In the genomic region with DNA sequence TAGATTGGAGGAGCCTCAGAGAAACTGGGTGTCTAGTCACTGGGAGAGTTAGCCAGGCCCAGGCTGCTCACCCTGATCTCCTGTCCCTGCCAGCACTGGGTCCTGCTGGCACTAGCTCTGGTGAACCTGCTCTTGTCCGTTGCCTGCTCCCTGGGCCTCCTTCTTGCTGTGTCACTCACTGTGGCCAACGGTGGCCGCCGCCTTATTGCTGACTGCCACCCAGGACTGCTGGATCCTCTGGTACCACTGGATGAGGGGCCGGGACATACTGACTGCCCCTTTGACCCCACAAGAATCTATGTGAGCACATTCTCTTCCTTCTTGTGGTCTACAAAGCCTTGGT, we compare ENCODE assay signal across 1 cellular context.
TF ChIP-seq lines count a peak whose summit lies in the region.

No MANE protein-coding gene starts in this region.

TF ChIP-seq in HCT116, 20 proteins besides CTCF, POLR2A, EP300 and RAD21 (continued from another document):
- TF ChIP-seq SRF (IDR thresholded peaks at IDR 0.05; ENCODE audit: low read depth) (no peak), CBX3 (IDR thresholded peaks at IDR 0.05; ENCODE audit: low read depth) (no peak), ZNF274 (IDR thresholded peaks at IDR 0.05; ENCODE audit: low read depth, low read length) (no peak), JUND (IDR thresholded peaks at IDR 0.05) (no peak), TCF7L2 (IDR thresholded peaks at IDR 0.05; ENCODE audit: borderline replicate concordance, extremely low read depth, insufficient read depth, insufficient read length) (no peak), ELF1 (IDR thresholded peaks at IDR 0.05; ENCODE audit: borderline replicate concordance, low read depth) (no peak)
- TF ChIP-seq, protein P1, sequence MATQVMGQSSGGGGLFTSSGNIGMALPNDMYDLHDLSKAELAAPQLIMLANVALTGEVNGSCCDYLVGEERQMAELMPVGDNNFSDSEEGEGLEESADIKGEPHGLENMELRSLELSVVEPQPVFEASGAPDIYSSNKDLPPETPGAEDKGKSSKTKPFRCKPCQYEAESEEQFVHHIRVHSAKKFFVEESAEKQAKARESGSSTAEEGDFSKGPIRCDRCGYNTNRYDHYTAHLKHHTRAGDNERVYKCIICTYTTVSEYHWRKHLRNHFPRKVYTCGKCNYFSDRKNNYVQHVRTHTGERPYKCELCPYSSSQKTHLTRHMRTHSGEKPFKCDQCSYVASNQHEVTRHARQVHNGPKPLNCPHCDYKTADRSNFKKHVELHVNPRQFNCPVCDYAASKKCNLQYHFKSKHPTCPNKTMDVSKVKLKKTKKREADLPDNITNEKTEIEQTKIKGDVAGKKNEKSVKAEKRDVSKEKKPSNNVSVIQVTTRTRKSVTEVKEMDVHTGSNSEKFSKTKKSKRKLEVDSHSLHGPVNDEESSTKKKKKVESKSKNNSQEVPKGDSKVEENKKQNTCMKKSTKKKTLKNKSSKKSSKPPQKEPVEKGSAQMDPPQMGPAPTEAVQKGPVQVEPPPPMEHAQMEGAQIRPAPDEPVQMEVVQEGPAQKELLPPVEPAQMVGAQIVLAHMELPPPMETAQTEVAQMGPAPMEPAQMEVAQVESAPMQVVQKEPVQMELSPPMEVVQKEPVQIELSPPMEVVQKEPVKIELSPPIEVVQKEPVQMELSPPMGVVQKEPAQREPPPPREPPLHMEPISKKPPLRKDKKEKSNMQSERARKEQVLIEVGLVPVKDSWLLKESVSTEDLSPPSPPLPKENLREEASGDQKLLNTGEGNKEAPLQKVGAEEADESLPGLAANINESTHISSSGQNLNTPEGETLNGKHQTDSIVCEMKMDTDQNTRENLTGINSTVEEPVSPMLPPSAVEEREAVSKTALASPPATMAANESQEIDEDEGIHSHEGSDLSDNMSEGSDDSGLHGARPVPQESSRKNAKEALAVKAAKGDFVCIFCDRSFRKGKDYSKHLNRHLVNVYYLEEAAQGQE (IDR thresholded peaks at IDR 0.05; ENCODE audit: low read depth): no peak
